20 cellular contexts compared by ENCODE assay signal in the genomic region with DNA sequence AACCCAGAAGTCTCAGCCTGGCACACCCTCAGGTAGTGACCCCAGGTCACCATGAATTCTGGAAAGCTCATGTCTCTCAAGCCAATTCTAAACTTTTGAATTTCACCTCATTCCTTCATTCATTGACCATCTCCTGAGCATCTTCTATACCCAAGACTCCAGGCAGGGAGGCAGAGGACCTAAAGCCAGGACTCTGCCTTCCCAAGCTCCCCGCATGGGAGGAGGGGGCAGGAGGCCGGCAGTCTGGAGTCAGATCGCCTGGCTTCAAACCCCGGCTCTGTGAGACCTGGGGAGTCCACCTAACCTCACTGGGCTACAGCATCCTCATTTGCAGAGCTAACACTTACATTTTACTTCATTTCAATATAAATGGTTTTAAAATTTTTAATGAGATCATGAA. TPM values are rescaled to one million over a fixed set of nuclear protein-coding genes. Genes with fewer than 3 reads are reported as not detected.
A peak's percentile ranks its signal among the peaks of the same experiment; 100 is the strongest.
DNase-seq lines count a peak whose midpoint lies in the region; ATAC-seq, FAIRE-seq and TF ChIP-seq lines count a peak whose summit lies in the region.
"Had no signal": no experiment of that assay in that cellular context is flagged by ENCODE, and none has a peak within 500 bp of the region (broad histone marks: within the 10 kb centered on the region; RNA-seq: fewer than 3 reads in every experiment).

No MANE protein-coding gene starts in this region.

- no peak overlapping the region for H2BK120ac ChIP-seq in H1 (replicated peaks; ENCODE audit: low read depth, low read length)

- H4K20me1 ChIP-seq in HepG2 (ENCODE audit: insufficient read depth, low read length) (no peaks in the 10 kb centered on the region), H1 (replicated peaks in 1 of 2; ENCODE audit: control insufficient read depth in 1 of 2, insufficient read depth in 2 of 2, low read length in 2 of 2) (no peaks in the 10 kb centered on the region)
- H4K20me1 ChIP-seq: BLaER1 had no signal

- no peak overlapping the region for H2BK12ac ChIP-seq in H1 (ENCODE audit: low read depth, low read length)

- intact Hi-C loops in HepG2 (cut with micrococcal nuclease; ENCODE audit: unreplicated experiment), result loop anchor here (2.0 to 10.0 kb wide), 2 partner anchors 13 to 283 kb away; no protein-coding TSS in a partner anchor
- intact Hi-C loops in right lobe of liver (cut with DNase I), result no loop called here
- intact Hi-C loops in posterior vena cava (cut with DNase I), result no loop called here
- intact Hi-C loops in colonic mucosa (cut with DNase I), result no loop called here

- no peak overlapping the region for H3K23ac ChIP-seq in H1 (ENCODE audit: insufficient read length)

- H2AFZ ChIP-seq in HepG2 (ENCODE audit: low read length) (no peak overlapping the region), H1 (ENCODE audit: low read length) (no peak overlapping the region)

- in situ Hi-C loops in HepG2 (cut with HindIII; ENCODE audit: extremely low pct_ligation_motif_present, low pct_unique_long_range_greater_than_20kb), result loop anchor here (10.0 kb wide), 1 partner anchor 347 kb away; no protein-coding TSS in a partner anchor

- no peak overlapping the region; the same call in 1 of the 2 replicates for H3K4me2 ChIP-seq in HepG2 (ENCODE audit: low read depth, low read length)
- no peak overlapping the region for H3K4me2 ChIP-seq in H1 (ENCODE audit: insufficient read depth in 1 of 2, low read depth in 2 of 2, low read length in 2 of 2)
- H3K4me2 ChIP-seq: BLaER1 had no signal

- no peak overlapping the region for H3K18ac ChIP-seq in H1 (ENCODE audit: extremely low read depth, low read length)

- no peaks in the 10 kb centered on the region for H3K9me3 ChIP-seq in HepG2 (ENCODE audit: low read length)
- H3K9me3 ChIP-seq in right lobe of liver, result no peaks in the 10 kb centered on the region
- no peaks in the 10 kb centered on the region for H3K9me3 ChIP-seq in H1 (ENCODE audit: insufficient read depth in 2 of 2, low read depth in 1 of 2, low read length in 1 of 2)
- H3K9me3 ChIP-seq in colonic mucosa, result no peaks in the 10 kb centered on the region
- H3K9me3 ChIP-seq: BLaER1, SJSA1 had no signal

- H2BK20ac ChIP-seq in H1 (ENCODE audit: low read length), result peak overlapping the region; percentile 86; the same call in 1 of the 2 replicates

- no peak for FAIRE-seq in HepG2 (lab: Jason Lieb, UNC)
- FAIRE-seq in H1 (lab: Jason Lieb, UNC), result no peak
- FAIRE-seq: A204.1, D721Med, GM19239, RCC 7860 had no signal

- H3K4ac ChIP-seq in H1 (replicated peaks; ENCODE audit: insufficient read length, low read depth, low read length), result no peak overlapping the region

- TF ChIP-seq POLR2A in HepG2 (IDR thresholded peaks at IDR 0.05; ENCODE audit: insufficient read depth in 1 of 2, low read depth in 2 of 2, low read length in 2 of 2), result no peak
- no peak for TF ChIP-seq POLR2A in right lobe of liver (IDR thresholded peaks at IDR 0.05)
- no peak for TF ChIP-seq POLR2A in H1 (IDR thresholded peaks at IDR 0.05; ENCODE audit: control extremely low read depth in 1 of 2, low read depth in 2 of 2, low read length in 2 of 2)

- TF ChIP-seq EP300 in HepG2 (IDR thresholded peaks at IDR 0.05; ENCODE audit: low read depth in 2 of 2, low read length in 2 of 2) (no peak), HepG2 (CRISPR knock-in tag; IDR thresholded peaks at IDR 0.05; ENCODE audit: borderline replicate concordance) (no peak), H1 (IDR thresholded peaks at IDR 0.05; ENCODE audit: borderline replicate concordance in 1 of 2, low read depth in 2 of 2, low read length in 2 of 2) (no peak)

- H4K91ac ChIP-seq in H1 (replicated peaks; ENCODE audit: insufficient read length, low read length), result no peak overlapping the region

- H3K27ac ChIP-seq in HepG2 (ENCODE audit: extremely low read length, insufficient read depth, low read length) (no peak overlapping the region), right lobe of liver (no peak overlapping the region), H1 (ENCODE audit: low read depth, low read length) (no peak overlapping the region), colonic mucosa (no peak overlapping the region)
- H3K27ac ChIP-seq: BLaER1, HL-60, SJSA1 had no signal

- POLR2A ChIA-PET in HepG2 (lab: Yijun Ruan, JAX), result interaction anchor here (0.9 to 4.2 kb wide), 2 partner anchors 11 to 111 kb away, joined by 3 to 36 read pairs; no protein-coding TSS in a partner anchor
- POLR2A ChIA-PET in H1 (lab: Charles Lee; ENCODE audit: partially characterized antibody), result interaction anchor here (1.1 kb wide), 1 partner anchor 41 kb away, joined by 3 read pairs; no protein-coding TSS in a partner anchor

- no peaks in the 10 kb centered on the region for H3K36me3 ChIP-seq in HepG2 (replicated peaks in 1 of 2; ENCODE audit: control insufficient read depth in 1 of 2, insufficient read depth in 2 of 2, low read length in 2 of 2)
- no peaks in the 10 kb centered on the region for H3K36me3 ChIP-seq in right lobe of liver
- H3K36me3 ChIP-seq in H1 (ENCODE audit: control insufficient read depth in 2 of 4, insufficient read depth in 4 of 4, low read length in 3 of 4), result no peaks in the 10 kb centered on the region
- H3K36me3 ChIP-seq in colonic mucosa, result no peaks in the 10 kb centered on the region
- H3K36me3 ChIP-seq: BLaER1, SJSA1 had no signal

- H3K4me3 ChIP-seq in HepG2 (replicated peaks in 1 of 3; ENCODE audit: insufficient read depth in 1 of 3, low read depth in 2 of 3, low read length in 3 of 3), result no peak overlapping the region
- no peak overlapping the region for H3K4me3 ChIP-seq in right lobe of liver
- H3K4me3 ChIP-seq in H1 (ENCODE audit: extremely low read depth in 1 of 4, insufficient read depth in 2 of 4, low read depth in 3 of 4, low read length in 4 of 4), result no peak overlapping the region
- no peak overlapping the region for H3K4me3 ChIP-seq in colonic mucosa
- H3K4me3 ChIP-seq: BLaER1, SJSA1 had no signal

- H3K27me3 ChIP-seq in HepG2 (ENCODE audit: control insufficient read depth in 1 of 2, insufficient read depth in 2 of 2, low read length in 2 of 2) (no peaks in the 10 kb centered on the region; a peak in 3 of 5 replicates), right lobe of liver (no peaks in the 10 kb centered on the region), H1 (replicated peaks in 1 of 4; ENCODE audit: control insufficient read depth in 3 of 4, extremely low read depth in 1 of 4, insufficient read depth in 3 of 4, low read length in 3 of 4) (no peaks in the 10 kb centered on the region), colonic mucosa (no peaks in the 10 kb centered on the region)
- H3K27me3 ChIP-seq: BLaER1, SJSA1 had no signal

- 0 out of 2 replicates have a peak overlapping the region, but pooled peaks have one; percentile 19 for H3K9ac ChIP-seq in HepG2 (ENCODE audit: insufficient read depth, low read depth, low read length)
- no peak overlapping the region for H3K9ac ChIP-seq in H1 (replicated peaks in 1 of 4; ENCODE audit: extremely low read depth in 1 of 4, low read depth in 3 of 4, low read length in 3 of 4)
- no peak overlapping the region for H3K9ac ChIP-seq in colonic mucosa (ENCODE audit: low read depth in 2 of 2, low read length in 2 of 2)
- H3K9ac ChIP-seq: BLaER1 had no signal

- H4K5ac ChIP-seq in H1 (ENCODE audit: insufficient read length, low read depth, low read length), result no peak overlapping the region

- no peak overlapping the region for H3K56ac ChIP-seq in H1 (replicated peaks; ENCODE audit: insufficient read length, low read depth, low read length)

- H2BK15ac ChIP-seq in H1 (ENCODE audit: low read length), result no peak overlapping the region

- no peak for TF ChIP-seq CTCF in HepG2 (CRISPR knock-in tag; IDR thresholded peaks at IDR 0.05)
- no peak for TF ChIP-seq CTCF in right lobe of liver (IDR thresholded peaks at IDR 0.05)
- no peak for TF ChIP-seq CTCF in H1 (IDR thresholded peaks at IDR 0.05; ENCODE audit: control extremely low read depth in 1 of 3, insufficient read depth in 1 of 3, low read depth in 1 of 3, low read length in 3 of 3)
- no peak for TF ChIP-seq CTCF in colonic mucosa (IDR thresholded peaks at IDR 0.05)

- H4K8ac ChIP-seq in H1 (ENCODE audit: extremely low read depth, insufficient read depth, low read length), result no peak overlapping the region

- TF ChIP-seq RAD21 in HepG2 (CRISPR knock-in tag; IDR thresholded peaks at IDR 0.05), result no peak
- no peak for TF ChIP-seq RAD21 in H1 (IDR thresholded peaks at IDR 0.05 in 1 of 2, conservative IDR thresholded peaks at IDR 0.05 in 1 of 2; ENCODE audit: low read depth in 2 of 2, low read length in 2 of 2)

- H2AK5ac ChIP-seq in H1 (ENCODE audit: low read depth, low read length), result no peak overlapping the region

- DNase-seq in HepG2 (ENCODE audit: low spot score) (no peak), right lobe of liver (no peak), H1 (ENCODE audit: low read depth in 1 of 2, low spot score in 2 of 2) (no peak), posterior vena cava (ENCODE audit: low spot score) (peak; percentile 26), OCI-M1 (lab: John Stamatoyannopoulos, UW) (no peak), T-helper 9 cell (no peak), colonic mucosa (no peak)
- DNase-seq: CD4-positive, alpha-beta T cell; NCI-H1048; NCI-H2029 treated with DMSO at 0.1 percent for 48 hours; NCI-H2227 treated with DMSO at 0.1 percent for 48 hours; NCI-H526 treated with DMSO at 0.1 percent for 48 hours had no signal

- no peak for ATAC-seq in HepG2
- ATAC-seq in right lobe of liver, result no peak
- ATAC-seq: HCT116 had no signal

- no peaks in the 10 kb centered on the region for H3K79me2 ChIP-seq in HepG2 (ENCODE audit: insufficient read depth, low read length)
- H3K79me2 ChIP-seq in H1 (ENCODE audit: control insufficient read depth in 1 of 2, insufficient read depth in 2 of 2, low read length in 2 of 2), result no peaks in the 10 kb centered on the region

- H3K79me1 ChIP-seq in H1 (ENCODE audit: low read depth, low read length), result no peaks in the 10 kb centered on the region

- H3K4me1 ChIP-seq in HepG2 (ENCODE audit: insufficient read depth, low read length) (peaks cover 94% of the 10 kb centered on the region), right lobe of liver (peaks cover 0 to 6% (median 3%) of the 10 kb centered on the region in 4 donors), H1 (replicated peaks in 1 of 4; ENCODE audit: control insufficient read depth in 3 of 4, insufficient read depth in 4 of 4, low read length in 3 of 4) (peaks cover 0 to 26% (median 15%) of the 10 kb centered on the region in 4 experiments; a peak in 6 of 7 replicates), colonic mucosa (no peaks in the 10 kb centered on the region)

- H3K23me2 ChIP-seq in H1 (ENCODE audit: low read depth, low read length), result 0 out of 2 replicates have a peak, but pooled peaks cover 2% of the 10 kb centered on the region

- H2BK5ac ChIP-seq in H1 (ENCODE audit: low read depth, low read length), result no peak overlapping the region

- no peak overlapping the region for H3K14ac ChIP-seq in H1 (ENCODE audit: insufficient read length)

- BruUV-seq in HepG2 (replicated peaks; lab: Mats Ljungman, UMichigan), result no TSS peak

- CTCF ChIA-PET in HepG2 (lab: Yijun Ruan, JAX; ENCODE audit: low intra/inter-chr PET ratio, low total read pairs) (no interaction called here), H1 (lab: Charles Lee; ENCODE audit: partially characterized antibody) (interaction anchor here (1.0 to 1.9 kb wide), 7 partner anchors 13 to 181 kb away, joined by 3 to 6 read pairs (median 4); no protein-coding TSS in a partner anchor)

- 81% methylated on average over 4 of the region's 4 CpGs for WGBS in HepG2 (ENCODE audit: low lambda C conversion rate)
- 91% methylated on average over 4 of the region's 4 CpGs for WGBS in right lobe of liver (ENCODE audit: insufficient coverage, low coverage, low lambda C conversion rate, missing lambda C conversion rate)
- WGBS in H1 (ENCODE audit: extremely low coverage in 1 of 2, insufficient coverage in 1 of 2, insufficient read length in 1 of 2, insufficient replicate concordance in 2 of 2, low coverage in 1 of 2, low lambda C conversion rate in 2 of 2, missing lambda C conversion rate in 1 of 2), 2 experiments, result 90% methylated on average over 4 of the region's 4 CpGs; no CpG with 5 or more reads in 1 of the 2 experiments

RNA-seq across cellular contexts. Expression of gene SMAD7, which starts 59.0 kb away (rescaled TPM):
- total RNA-seq in HepG2 (2016; rRNA removed; fragmentation: Illumina TruSeq; extraction: Trizol) (18.7 and 24.7 TPM in 2 replicates), right lobe of liver (10 to 100 TPM in 4 of 6 experiments, 1 to 10 TPM in 2; 8.2 to 13.5 (median 11.0) TPM), posterior vena cava (10 to 100 TPM; 34.7 to 36.8 TPM), colonic mucosa (10 to 100 TPM; 21.2 to 21.6 TPM)
- total RNA-seq in HepG2 (2016; cell fraction: cytosol; rRNA removed; fragmentation: Illumina TruSeq; extraction: Trizol; ENCODE audit: low read depth), result 3.3 TPM in 2 replicates
- total RNA-seq in HepG2 (2016; cell fraction: insoluble cytoplasmic fraction; rRNA removed; fragmentation: Illumina TruSeq; extraction: Trizol), result 17.7 and 26.0 TPM in 2 replicates
- total RNA-seq in HepG2 (2016; cell fraction: membrane; rRNA removed; fragmentation: Illumina TruSeq; extraction: Trizol), result 12.5 and 14.2 TPM in 2 replicates
- 22.7 and 23.8 TPM in 2 replicates for total RNA-seq in HepG2 (2016; cell fraction: nucleus; rRNA removed; fragmentation: Illumina TruSeq; extraction: Trizol)
- polyA plus RNA-seq in HepG2 (2011; rRNA removed) (15.8 and 17.4 TPM in 2 replicates), H1 (2011; rRNA removed) (6.5 and 6.6 TPM in 2 replicates)
- polyA plus RNA-seq in HepG2 (2011; cell fraction: cytosol; rRNA removed), result 15.1 and 16.9 TPM in 2 replicates
- 16.5 and 25.6 TPM in 2 replicates for polyA plus RNA-seq in HepG2 (2011; cell fraction: nucleus; rRNA removed)
- 5.6 and 8.5 TPM in 2 replicates for polyA plus RNA-seq in HepG2 (2012)
- polyA plus RNA-seq in HepG2 (2016; cell fraction: cytosol; fragmentation: Illumina TruSeq; extraction: Trizol; ENCODE audit: low read depth), result 1.4 and 2.1 TPM in 2 replicates
- 15.7 and 17.1 TPM in 2 replicates for polyA plus RNA-seq in HepG2 (2016; cell fraction: insoluble cytoplasmic fraction; fragmentation: Illumina TruSeq; extraction: Trizol; ENCODE audit: low read depth)
- polyA plus RNA-seq in HepG2 (2016; cell fraction: membrane; fragmentation: Illumina TruSeq; extraction: Trizol; ENCODE audit: low read depth), result 4.9 TPM in 2 replicates
- polyA plus RNA-seq in HepG2 (2016; cell fraction: nucleus; fragmentation: Illumina TruSeq; extraction: Trizol; ENCODE audit: insufficient read depth, low read depth), result 40.0 and 43.9 TPM in 2 replicates
- 38.7 and 47.8 TPM in 2 replicates for polyA minus RNA-seq in HepG2 (2011; rRNA and poly(A)+ RNA removed; ENCODE audit: low replicate concordance)
- 11.5 and 17.8 TPM in 2 replicates for polyA minus RNA-seq in HepG2 (2011; cell fraction: cytosol; rRNA and poly(A)+ RNA removed)
- 14.8 and 26.3 TPM in 2 replicates for polyA minus RNA-seq in HepG2 (2011; cell fraction: nucleus; rRNA and poly(A)+ RNA removed)
- total RNA-seq in H1 (2021; fragmentation: NEBNext Ultra II Directional; extraction: Animal tissue kit (Norgen Biotek cat#: 25700)), result 13.8 and 15.5 TPM in 2 replicates
- polyA plus RNA-seq in H1 (2011; cell fraction: cytosol; rRNA removed), result 6.1 TPM
- polyA plus RNA-seq in H1 (2011; cell fraction: nucleus; rRNA removed), result 9.4 TPM
- 3.7 to 4.5 TPM (median 4.3 TPM) in 4 replicates for polyA plus RNA-seq in H1 (2012, experiment 1 of 2)
- 4.8 TPM for polyA plus RNA-seq in H1 (2012, experiment 2 of 2)
- polyA plus RNA-seq in H1 (2013, experiment 1 of 2), result 12.4 TPM
- polyA plus RNA-seq in H1 (2013, experiment 2 of 2), result 12.0 TPM
- 10.3 and 13.5 TPM in 2 replicates for polyA minus RNA-seq in H1 (2011; rRNA and poly(A)+ RNA removed)
- polyA minus RNA-seq in H1 (2011; cell fraction: cytosol; rRNA and poly(A)+ RNA removed), result 9.7 TPM
- polyA minus RNA-seq in H1 (2011; cell fraction: nucleus; rRNA and poly(A)+ RNA removed), result 9.4 TPM
